ENCODE assay signal across 9 cellular contexts in the genomic region with DNA sequence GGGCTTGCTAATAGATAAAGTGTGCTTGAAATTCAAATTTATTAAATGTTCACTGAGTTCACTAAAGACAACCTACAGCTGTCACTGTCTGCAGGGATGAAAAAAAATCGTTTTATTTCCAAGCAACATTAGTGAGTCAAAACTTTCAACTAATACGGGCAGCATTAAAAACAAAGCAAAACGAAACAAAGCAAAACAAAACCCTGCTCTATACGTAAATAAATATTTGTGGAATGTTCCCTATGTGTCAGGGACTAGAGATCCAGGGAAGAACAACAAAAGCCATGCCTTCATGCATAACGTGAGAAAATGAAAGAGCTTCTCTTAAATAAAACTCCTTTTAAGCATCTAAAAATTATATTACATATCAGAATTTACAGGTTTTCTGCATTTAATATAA. TPM values are rescaled to one million over a fixed set of nuclear protein-coding genes. Genes with fewer than 3 reads are reported as not detected.
A peak's percentile ranks its signal among the peaks of the same experiment; 100 is the strongest.
DNase-seq lines count a peak whose midpoint lies in the region; ATAC-seq and TF ChIP-seq lines count a peak whose summit lies in the region.
"Had no signal": no experiment of that assay in that cellular context is flagged by ENCODE, and none has a peak within 500 bp of the region (broad histone marks: within the 10 kb centered on the region; RNA-seq: fewer than 3 reads in every experiment).

No MANE protein-coding gene starts in this region.

- H3K4me1 ChIP-seq in BE2C = peaks cover 11% of the 10 kb centered on the region

- no peak for TF ChIP-seq EP300 in neural cell (conservative IDR thresholded peaks at IDR 0.05; ENCODE audit: poor library complexity, severe bottlenecking)

- peaks cover 3 to 4% of the 10 kb centered on the region in 2 donors for H3K4me1 Mint-ChIP-seq in effector memory CD8-positive, alpha-beta T cell (ENCODE audit: low read depth in 2 of 2)

- H3K27ac Mint-ChIP-seq in effector memory CD8-positive, alpha-beta T cell = no peak overlapping the region
- H3K27ac Mint-ChIP-seq: memory B cell had no signal

- TF ChIP-seq CTCF in BE2C (IDR thresholded peaks at IDR 0.05; ENCODE audit: low read depth, low read length) (no peak), neural cell (IDR thresholded peaks at IDR 0.05; ENCODE audit: poor library complexity, severe bottlenecking) (no peak)

- no peaks in the 10 kb centered on the region for H3K9me2 ChIP-seq in neural cell (ENCODE audit: insufficient read depth, low read length)

- peak overlapping the region; percentile 13 to 51 for H3K4me3 Mint-ChIP-seq in effector memory CD8-positive, alpha-beta T cell
- H3K4me3 Mint-ChIP-seq: memory B cell had no signal

- H3K9ac ChIP-seq in neural cell (ENCODE audit: low read length) = peak overlapping the region; percentile 66

- H3F3A ChIP-seq in neural cell (ENCODE audit: insufficient read depth, low read length, poor library complexity, severe bottlenecking) = no peaks in the 10 kb centered on the region

- H2AFZ ChIP-seq in neural cell (ENCODE audit: low read depth, low read length) = peak overlapping the region; percentile 57

- H3K9me3 Mint-ChIP-seq in effector memory CD8-positive, alpha-beta T cell = peaks cover 0 to 2% of the 10 kb centered on the region in 2 donors

- H3K36me3 ChIP-seq in BE2C (peaks cover 6% of the 10 kb centered on the region; the same call in 1 of the 2 replicates), neural cell (ENCODE audit: insufficient read depth, low read length) (no peaks in the 10 kb centered on the region)

- no peaks in the 10 kb centered on the region for H4K20me1 ChIP-seq in neural cell (ENCODE audit: insufficient read depth)

- H3K27me3 Mint-ChIP-seq in effector memory CD8-positive, alpha-beta T cell = peaks cover 14 to 30% of the 10 kb centered on the region in 2 donors

- no peaks in the 10 kb centered on the region for H3K9me3 ChIP-seq in BE2C
- no peaks in the 10 kb centered on the region for H3K9me3 ChIP-seq in neural cell (ENCODE audit: low read length)

- TF ChIP-seq RAD21 in neural cell (conservative IDR thresholded peaks at IDR 0.05) = no peak

- peak overlapping the region; percentile 72 for H3K4me2 ChIP-seq in neural cell (ENCODE audit: low read length)

- peak overlapping the region; percentile 39 for H3K27ac ChIP-seq in neural cell (ENCODE audit: low read length)

- no peaks in the 10 kb centered on the region for H3K27me3 ChIP-seq in BE2C
- H3K27me3 ChIP-seq in neural cell (ENCODE audit: insufficient read depth, low read depth, low read length) = peaks cover 3% of the 10 kb centered on the region

- DNase-seq in BE2C = no peak
- no peak for DNase-seq in effector memory CD8-positive, alpha-beta T cell
- no peak for DNase-seq in cerebellar nuclear complex (lab: John Stamatoyannopoulos, UW)
- DNase-seq in kidney glomerular epithelial cell (lab: John Stamatoyannopoulos, UW) = no peak
- DNase-seq in SK-N-DZ (ENCODE audit: low spot score) = no peak

- peaks cover 11% of the 10 kb centered on the region for H3K79me2 ChIP-seq in neural cell (replicated peaks; ENCODE audit: insufficient read depth, low read length)

- H3K36me3 Mint-ChIP-seq in effector memory CD8-positive, alpha-beta T cell (ENCODE audit: insufficient read depth) = peaks cover 3% of the 10 kb centered on the region
- H3K36me3 Mint-ChIP-seq: memory B cell had no signal

- ATAC-seq in HG03354 (IDR thresholded peaks at IDR 0.05; ENCODE audit: poor library complexity, severe bottlenecking, unreplicated experiment) (peak; percentile 19), HG03342 (IDR thresholded peaks at IDR 0.05; ENCODE audit: unreplicated experiment) (no peak)
- ATAC-seq in effector memory CD8-positive, alpha-beta T cell (replicated peaks) = no peak

- H3K4me3 ChIP-seq in BE2C (ENCODE audit: low read depth, low read length) (peak overlapping the region; percentile 84), neural cell (ENCODE audit: low read length) (peak overlapping the region; percentile 75)

TF ChIP-seq in neural cell, 6 proteins besides CTCF, POLR2A, EP300 and RAD21:
- TF ChIP-seq POLR2AphosphoS5 (IDR thresholded peaks at IDR 0.05) (no peak), SMC3 (conservative IDR thresholded peaks at IDR 0.05; ENCODE audit: poor library complexity) (no peak), REST (IDR thresholded peaks at IDR 0.05; ENCODE audit: borderline replicate concordance) (no peak), MXI1 (conservative IDR thresholded peaks at IDR 0.05; ENCODE audit: poor library complexity, severe bottlenecking) (no peak), EZH2 (IDR thresholded peaks at IDR 0.05; ENCODE audit: borderline replicate concordance, insufficient read depth, low read length, poor library complexity, severe bottlenecking) (no peak), TAF1 (IDR thresholded peaks at IDR 0.05; ENCODE audit: low read depth) (no peak)

RNA-seq across cellular contexts. Expression of gene NAALAD2, which starts 0.6 kb away (rescaled TPM):
- polyA plus RNA-seq in BE2C (2012; ENCODE audit: insufficient read depth, insufficient read length, low read depth) = 7.5 TPM
- polyA plus RNA-seq in neural cell = 19.4 and 23.4 TPM in 2 replicates
- 31.4 and 41.8 TPM in 2 replicates for polyA minus RNA-seq in neural cell
- polyA plus RNA-seq in SK-N-DZ (2014; cell fraction: cytosol; rRNA removed) = 73.1 and 88.1 TPM in 2 replicates
- 381 and 482 TPM in 2 replicates for polyA plus RNA-seq in SK-N-DZ (2014; cell fraction: nucleus; rRNA removed)

RNA-seq across cellular contexts. Expression of gene UBTFL1, which starts 49.3 kb away (rescaled TPM):
- not detected for polyA plus RNA-seq in BE2C (2012; ENCODE audit: insufficient read depth, insufficient read length, low read depth)
- not detected in 2 replicates for polyA plus RNA-seq in neural cell
- not detected in 2 replicates for polyA minus RNA-seq in neural cell
- polyA plus RNA-seq in SK-N-DZ (2014; cell fraction: cytosol; rRNA removed) = not detected in 2 replicates
- not detected in 2 replicates for polyA plus RNA-seq in SK-N-DZ (2014; cell fraction: nucleus; rRNA removed)
